In genomic region chr9:131523086-131523388, GRCh38 we compare ENCODE assay signal across 22 cellular contexts. TPM values are rescaled to one million over a fixed set of nuclear protein-coding genes. Genes with fewer than 3 reads are reported as not detected.
A peak's percentile ranks its signal among the peaks of the same experiment; 100 is the strongest.
DNase-seq lines count a peak whose midpoint lies in the region; ATAC-seq and TF ChIP-seq lines count a peak whose summit lies in the region.
"Had no signal": no experiment of that assay in that cellular context is flagged by ENCODE, and none has a peak within 500 bp of the region (broad histone marks: within the 10 kb centered on the region; RNA-seq: fewer than 3 reads in every experiment).

No MANE protein-coding gene starts in this region.

- H2BK120ac ChIP-seq in H9 (ENCODE audit: low read depth, low read length, poor library complexity, severe bottlenecking) = no peak overlapping the region

- H3K27me3 ChIP-seq in BLaER1 = no peaks in the 10 kb centered on the region
- H3K27me3 ChIP-seq in H9 (ENCODE audit: insufficient read depth, low read length) = no peaks in the 10 kb centered on the region
- no peaks in the 10 kb centered on the region for H3K27me3 ChIP-seq in WERI-Rb-1 (ENCODE audit: insufficient read depth, low read depth, severe bottlenecking)
- H3K27me3 ChIP-seq: BE2C had no signal

- H3K4me2 ChIP-seq in BLaER1 (no peak overlapping the region), H9 (ENCODE audit: insufficient read depth, insufficient read length, low read length) (no peak overlapping the region)
- H3K4me2 ChIP-seq: SK-N-SH had no signal

- no peak overlapping the region for H2BK12ac ChIP-seq in H9 (ENCODE audit: insufficient read length, low read depth, low read length)

- H3K36me3 Mint-ChIP-seq in H9 (ENCODE audit: insufficient read depth in 1 of 3, low read depth in 3 of 3) (peaks cover 40 to 91% (median 82%) of the 10 kb centered on the region in 3 experiments; a peak in 6 of 7 replicates), endothelial cell (ENCODE audit: low read depth, unreplicated experiment) (peaks cover 55% of the 10 kb centered on the region)

- H3K14ac ChIP-seq in H9 (ENCODE audit: insufficient read depth, low read length) = no peak overlapping the region

- no peak overlapping the region for H2AFZ ChIP-seq in H9 (ENCODE audit: low read length)

- H3K36me3 ChIP-seq in BLaER1 = peaks cover 100% of the 10 kb centered on the region
- peaks cover 100% of the 10 kb centered on the region for H3K36me3 ChIP-seq in WERI-Rb-1

- TF ChIP-seq CTCF in H9 (conservative IDR thresholded peaks at IDR 0.05) = no peak
- TF ChIP-seq CTCF in WERI-Rb-1 (IDR thresholded peaks at IDR 0.05; ENCODE audit: low read depth, low read length) = no peak
- no peak for TF ChIP-seq CTCF in endothelial cell (IDR thresholded peaks at IDR 0.05; ENCODE audit: unreplicated experiment)

- WGBS in H9 (ENCODE audit: extremely low coverage, insufficient read length, low lambda C conversion rate) = no CpG with 5 or more reads among the region's 9 CpGs

- no peak overlapping the region for H2BK20ac ChIP-seq in H9 (ENCODE audit: low read depth, low read length, poor library complexity, severe bottlenecking)

- no peaks in the 10 kb centered on the region for H3K27me3 Mint-ChIP-seq in H9 (ENCODE audit: low read depth)
- peaks cover 10% of the 10 kb centered on the region for H3K27me3 Mint-ChIP-seq in endothelial cell (ENCODE audit: unreplicated experiment)
- H3K27me3 Mint-ChIP-seq: CD4-positive, alpha-beta T cell had no signal

- H2BK5ac ChIP-seq in H9 (ENCODE audit: insufficient read length, low read length) = no peak overlapping the region

- no peaks in the 10 kb centered on the region for H3K23me2 ChIP-seq in H9 (ENCODE audit: insufficient read length, low read depth, low read length, poor library complexity, severe bottlenecking)

- H4K20me1 ChIP-seq in BLaER1 (peaks cover 39% of the 10 kb centered on the region), H9 (ENCODE audit: control insufficient read depth, insufficient read depth, insufficient read length) (no peaks in the 10 kb centered on the region)

- no peaks in the 10 kb centered on the region for H3K79me2 ChIP-seq in H9 (ENCODE audit: insufficient read depth, low read length)

- H3K9ac ChIP-seq in BLaER1 (peak overlapping the region; percentile 48; the same call in 1 of the 2 replicates), H9 (ENCODE audit: extremely low read depth, insufficient read length, low read length) (no peak overlapping the region)
- H3K9ac ChIP-seq: SK-N-SH had no signal

- H3K4ac ChIP-seq in H9 (ENCODE audit: low read depth, low read length) = no peak overlapping the region

- no peak overlapping the region for H3T11ph ChIP-seq in H9 (ENCODE audit: low read length)

- no peak overlapping the region for H2AK5ac ChIP-seq in H9 (ENCODE audit: insufficient read length, low read length)

- no peak overlapping the region for H3K56ac ChIP-seq in H9 (ENCODE audit: insufficient read length, low read depth, low read length)

- H3K4me1 ChIP-seq in BLaER1 (peaks cover 32% of the 10 kb centered on the region), H9 (ENCODE audit: insufficient read depth, low read length) (no peaks in the 10 kb centered on the region)
- H3K4me1 ChIP-seq: BE2C had no signal

- H3K27ac ChIP-seq in BLaER1 (no peak overlapping the region), H9 (ENCODE audit: insufficient read length, low read depth, low read length) (no peak overlapping the region), WERI-Rb-1 (peak overlapping the region; percentile 53; the same call in 1 of the 2 replicates)
- H3K27ac ChIP-seq: HL-60 had no signal

- H3K4me1 Mint-ChIP-seq in H9 (no peaks in the 10 kb centered on the region), endothelial cell (ENCODE audit: unreplicated experiment) (no peaks in the 10 kb centered on the region)

- no peak overlapping the region for H3K23ac ChIP-seq in H9 (ENCODE audit: insufficient read length, low read depth, low read length)

- no peak overlapping the region for H2BK15ac ChIP-seq in H9 (ENCODE audit: low read depth, low read length)

- H3K4me3 ChIP-seq in BLaER1 = no peak overlapping the region
- no peak overlapping the region for H3K4me3 ChIP-seq in WERI-Rb-1 (ENCODE audit: low read depth, low read length)

- H3K9me3 Mint-ChIP-seq in H9 (no peaks in the 10 kb centered on the region), endothelial cell (ENCODE audit: unreplicated experiment) (no peaks in the 10 kb centered on the region)
- H3K9me3 Mint-ChIP-seq: CD4-positive, alpha-beta T cell had no signal

- H3K9me3 ChIP-seq in BLaER1 = no peaks in the 10 kb centered on the region
- no peaks in the 10 kb centered on the region for H3K9me3 ChIP-seq in H9 (ENCODE audit: control insufficient read depth, low read depth, low read length)
- no peaks in the 10 kb centered on the region for H3K9me3 ChIP-seq in WERI-Rb-1 (ENCODE audit: severe bottlenecking)
- H3K9me3 ChIP-seq: BE2C, SK-N-SH had no signal

- no peak overlapping the region for H3K18ac ChIP-seq in H9 (ENCODE audit: insufficient read length, low read depth, low read length)

- H3K79me1 ChIP-seq in H9 (ENCODE audit: insufficient read depth, low read depth, low read length, poor library complexity, severe bottlenecking) = no peaks in the 10 kb centered on the region

- ATAC-seq in HG03280 (IDR thresholded peaks at IDR 0.05; ENCODE audit: unreplicated experiment) (no peak), HG03108 (IDR thresholded peaks at IDR 0.05; ENCODE audit: unreplicated experiment) (no peak), GM18907 (IDR thresholded peaks at IDR 0.05; ENCODE audit: unreplicated experiment) (no peak)

- H4K91ac ChIP-seq in H9 (ENCODE audit: insufficient read length, low read depth, low read length) = no peak overlapping the region

- no peak overlapping the region for H4K5ac ChIP-seq in H9 (ENCODE audit: insufficient read length, low read depth, low read length)

- H3K27ac Mint-ChIP-seq in H9 (peak overlapping the region in 2 of 3 experiments; percentile 62 to 66; a peak in 3 of 7 replicates), endothelial cell (ENCODE audit: unreplicated experiment) (no peak overlapping the region)
- H3K27ac Mint-ChIP-seq: CD4-positive, alpha-beta T cell had no signal

- H4K8ac ChIP-seq in H9 (replicated peaks; ENCODE audit: insufficient read length, low read depth, low read length) = no peak overlapping the region

- DNase-seq in H9 (no peak), WERI-Rb-1 (no peak), endothelial cell (ENCODE audit: low spot score) (no peak), NCI-H2107 treated with DMSO at 0.1 percent for 48 hours (lab: John Stamatoyannopoulos, UW; ENCODE audit: unreplicated experiment) (no peak)
- DNase-seq: BE2C; CD4-positive, alpha-beta T cell; GDM1; Karpas-422; MV-4-11; NCI-H1694 treated with DMSO at 0.1 percent for 48 hours; NCI-H2081 treated with DMSO at 0.1 percent for 48 hours; NCI-H446 treated with DMSO at 0.1 percent for 48 hours; SIG-M5 had no signal

- no peak overlapping the region for H3K4me3 Mint-ChIP-seq in H9
- H3K4me3 Mint-ChIP-seq in endothelial cell (ENCODE audit: unreplicated experiment) = peak overlapping the region; percentile 4
- H3K4me3 Mint-ChIP-seq: CD4-positive, alpha-beta T cell had no signal

RNA-seq across cellular contexts. Expression of gene UCK1, which starts 8.0 kb away (rescaled TPM):
- total RNA-seq in H9 (2021) (51.2 and 54.2 TPM in 2 replicates), endothelial cell (ENCODE audit: unreplicated experiment) (23.0 TPM)

RNA-seq across cellular contexts. Expression of gene POMT1, which starts 20.3 kb away (rescaled TPM):
- total RNA-seq in H9 (2021) (34.0 and 34.1 TPM in 2 replicates), endothelial cell (ENCODE audit: unreplicated experiment) (57.6 TPM)

RNA-seq across cellular contexts. Expression of gene PRRT1B, which starts 22.3 kb away (rescaled TPM):
- 0.72 and 1.0 TPM in 2 replicates for total RNA-seq in H9 (2021)
- not detected for total RNA-seq in endothelial cell (ENCODE audit: unreplicated experiment)
- total RNA-seq: A673; CD4-positive, alpha-beta T cell; H4; M059J had no signal
